8 cellular contexts compared by ENCODE assay signal in genomic region chr17:40541873-40542561, GRCh38. TPM values are rescaled to one million over a fixed set of nuclear protein-coding genes. Genes with fewer than 3 reads are reported as not detected.
DNase-seq lines count a peak whose midpoint lies in the region; ATAC-seq, FAIRE-seq and TF ChIP-seq lines count a peak whose summit lies in the region.
"Had no signal": no experiment of that assay in that cellular context is flagged by ENCODE, and none has a peak within 500 bp of the region (broad histone marks: within the 10 kb centered on the region; RNA-seq: fewer than 3 reads in every experiment).

No MANE protein-coding gene starts in this region.

- H4K20me1 ChIP-seq in GM12878 (ENCODE audit: control insufficient read depth, insufficient read depth): no peaks in the 10 kb centered on the region

- FAIRE-seq in GM12878 (lab: Jason Lieb, UNC): no peak

- H3K9me3 ChIP-seq in GM12878 (replicated peaks; ENCODE audit: control insufficient read depth, insufficient read depth, low read length) (no peaks in the 10 kb centered on the region; the same call in 2 of the 3 replicates), left lung (no peaks in the 10 kb centered on the region)

- in situ Hi-C loops in GM12878 (cut with MboI): loop anchor here (25.0 kb wide), 1 partner anchor 105 kb away; the partner anchor contains the start of gene IGFBP4

- peak overlapping the region; percentile 48; the same call in 1 of the 2 replicates for H3K27ac ChIP-seq in GM12878 (ENCODE audit: control insufficient read depth, insufficient read depth)
- H3K27ac ChIP-seq in left lung: peak overlapping the region; percentile 80 to 90
- H3K27ac ChIP-seq: KMS-11 had no signal

- no peak for TF ChIP-seq EP300 in GM12878 (IDR thresholded peaks at IDR 0.05; ENCODE audit: borderline replicate concordance in 1 of 2, control insufficient read depth in 1 of 2, low read depth in 2 of 2, low read length in 2 of 2)

- ATAC-seq in GM12878 (peak; percentile 2), left lung (peak; percentile 38), GM19455 (IDR thresholded peaks at IDR 0.05; ENCODE audit: unreplicated experiment) (no peak)
- no peak for ATAC-seq in stimulated activated naive CD8-positive, alpha-beta T cell treated with anti-CD3 and anti-CD28 coated beads, Interleukin-15, amount 100 ng/mL, for 72 hours

- WGBS in GM12878 (ENCODE audit: insufficient coverage, insufficient replicate concordance, low lambda C conversion rate, missing lambda C conversion rate): 71% methylated on average over 18 of the region's 18 CpGs

- H3K4me1 ChIP-seq in GM12878 (ENCODE audit: control insufficient read depth, insufficient read depth, low read length): peaks cover 55% of the 10 kb centered on the region
- H3K4me1 ChIP-seq in left lung: peaks cover 25 to 49% of the 10 kb centered on the region in 2 donors

- no peaks in the 10 kb centered on the region for H3K9me3 Mint-ChIP-seq in stimulated activated naive CD8-positive, alpha-beta T cell treated with anti-CD3 and anti-CD28 coated beads, Interleukin-15, amount 100 ng/mL, for 72 hours

- peak overlapping the region; percentile 99 to 100 for H3K27ac Mint-ChIP-seq in stimulated activated naive CD8-positive, alpha-beta T cell treated with anti-CD3 and anti-CD28 coated beads, Interleukin-15, amount 100 ng/mL, for 72 hours

- no peak; the same call in 1 of the 2 replicates for TF ChIP-seq POLR2A in GM12878 (IDR thresholded peaks at IDR 0.05; ENCODE audit: low read depth, low read length)

- no peaks in the 10 kb centered on the region for H3K27me3 Mint-ChIP-seq in stimulated activated naive CD8-positive, alpha-beta T cell treated with anti-CD3 and anti-CD28 coated beads, Interleukin-15, amount 100 ng/mL, for 72 hours

- SMC1A ChIA-PET in GM12878 (lab: Charles Lee; ENCODE audit: uncharacterized antibody, unreplicated experiment): interaction anchor here (0.8 to 15.5 kb wide), 7 partner anchors 9 to 126 kb away, joined by 3 to 430 read pairs (median 8); partner anchors contain the start of gene CCR7

- no peaks in the 10 kb centered on the region for H3K79me2 ChIP-seq in GM12878 (ENCODE audit: control insufficient read depth, insufficient read depth, low read length)

- peak overlapping the region; percentile 43; the same call in 1 of the 2 replicates for H3K9ac ChIP-seq in GM12878 (ENCODE audit: control insufficient read depth, insufficient read depth, low read length)
- H3K9ac ChIP-seq: KMS-11 had no signal

- peaks cover 97% of the 10 kb centered on the region for H3K4me1 Mint-ChIP-seq in stimulated activated naive CD8-positive, alpha-beta T cell treated with anti-CD3 and anti-CD28 coated beads, Interleukin-15, amount 100 ng/mL, for 72 hours

- H3K27me3 ChIP-seq in GM12878 (replicated peaks in 1 of 2; ENCODE audit: control insufficient read depth in 2 of 2, insufficient read depth in 2 of 2, low read length in 1 of 2): no peaks in the 10 kb centered on the region; a peak in 1 of 4 replicates
- H3K27me3 ChIP-seq in left lung: no peaks in the 10 kb centered on the region

- POLR2A ChIA-PET in GM12878 (lab: Charles Lee): interaction anchor here (0.9 to 4.8 kb wide), 8 partner anchors 9 to 233 kb away, joined by 3 to 50 read pairs (median 9); partner anchors contain the start of gene CCR7

- intact Hi-C loops in GM12878 (cut with micrococcal nuclease; ENCODE audit: unreplicated experiment): loop anchor here (2.0 to 10.0 kb wide), 2 partner anchors 19 to 253 kb away; partner anchors contain the start of gene KRT28
- intact Hi-C loops in left lung (cut with DNase I): no loop called here

- H2AFZ ChIP-seq in GM12878 (ENCODE audit: control insufficient read depth, low read depth, low read length): no peak overlapping the region

- TF ChIP-seq CTCF in GM12878 (IDR thresholded peaks at IDR 0.05 in 2 of 3, conservative IDR thresholded peaks at IDR 0.05 in 1 of 3; ENCODE audit: control insufficient read depth in 2 of 3, extremely low read depth in 1 of 3, insufficient read depth in 1 of 3, low read depth in 3 of 3, low read length in 3 of 3) (no peak), left lung (IDR thresholded peaks at IDR 0.05) (no peak)

- RAD21 ChIA-PET in GM12878 (lab: Charles Lee; ENCODE audit: unreplicated experiment): interaction anchor here (1.2 to 16.5 kb wide), 10 partner anchors 10 to 218 kb away, joined by 3 to 514 read pairs (median 8); partner anchors contain the start of gene CCR7

- peak; percentile 78 for DNase-seq in NCI-H2227 (lab: John Stamatoyannopoulos, UW; ENCODE audit: unreplicated experiment)
- no peak for DNase-seq in GM12878 (ENCODE audit: low read depth, low spot score)
- DNase-seq in left lung: peak in 1 of 2 donors; percentile 47
- peak in 1 of 2 donors; percentile 54 for DNase-seq in stimulated activated naive CD8-positive, alpha-beta T cell treated with anti-CD3 and anti-CD28 coated beads, Interleukin-15, amount 100 ng/mL, for 72 hours
- DNase-seq in amniotic stem cell (lab: John Stamatoyannopoulos, UW): no peak
- no peak for DNase-seq in DMS79 treated with DMSO at 0.1 percent for 48 hours (lab: John Stamatoyannopoulos, UW)

- H3K4me3 Mint-ChIP-seq in stimulated activated naive CD8-positive, alpha-beta T cell treated with anti-CD3 and anti-CD28 coated beads, Interleukin-15, amount 100 ng/mL, for 72 hours: peak overlapping the region; percentile 78 to 90

- H3K4me3 ChIP-seq in GM12878 (no peak overlapping the region), left lung (no peak overlapping the region)

- BruUV-seq in GM12878 (replicated peaks; lab: Mats Ljungman, UMichigan): TSS peak; percentile 77

- H3K36me3 ChIP-seq in GM12878 (ENCODE audit: control insufficient read depth in 2 of 2, insufficient read depth in 2 of 2, low read length in 1 of 2) (no peaks in the 10 kb centered on the region), left lung (no peaks in the 10 kb centered on the region)

- CTCF ChIA-PET in GM12878 (lab: Yijun Ruan, JAX): interaction anchor here (0.8 to 19.2 kb wide), 11 partner anchors 7 to 1258 kb away, joined by 3 to 318 read pairs (median 4); partner anchors contain the start of genes CCR7 and IGFBP4

- TF ChIP-seq RAD21 in GM12878 (IDR thresholded peaks at IDR 0.05; ENCODE audit: insufficient read depth, low read depth, low read length): no peak

- H3K4me2 ChIP-seq in GM12878 (ENCODE audit: control insufficient read depth, insufficient read depth): peak overlapping the region; percentile 68; the same call in 1 of the 2 replicates
- H3K4me2 ChIP-seq: KMS-11 had no signal

TF ChIP-seq in GM12878, 131 proteins besides CTCF, POLR2A, EP300 and RAD21 (continues in another document):
- TF ChIP-seq GATAD2B (conservative IDR thresholded peaks at IDR 0.05; ENCODE audit: low read depth) (peak; percentile 65; the same call in 1 of the 2 replicates), CHD1 (IDR thresholded peaks at IDR 0.05; ENCODE audit: low read depth, low read length) (no peak), MLLT1 (IDR thresholded peaks at IDR 0.05) (peak; percentile 71), PAX5 (IDR thresholded peaks at IDR 0.05; ENCODE audit: borderline replicate concordance, low read depth, low read length) (no peak)

RNA-seq across cellular contexts. Expression of gene CCR7, which starts 23.3 kb away (rescaled TPM):
- total RNA-seq in GM12878 (2013; cell fraction: nucleolus; rRNA removed): 1,072 and 1,160 TPM in 2 replicates
- total RNA-seq in GM12878 (2014; rRNA removed) (235 and 242 TPM in 2 replicates), GM12878 (2014; rRNA removed; fragmentation: Illumina TruSeq; extraction: Trizol) (131 and 136 TPM in 2 replicates), GM12878 (2021) (192 and 209 TPM in 2 replicates), left lung (1 to 10 TPM in 1 of 2 donors, under 1 TPM in 1; 0.35 to 1.6 TPM)
- 96.4 TPM for polyA plus RNA-seq in GM12878 (2011; ENCODE audit: low read depth)
- polyA plus RNA-seq in GM12878 (2011; rRNA removed) (696 and 1,171 TPM in 2 replicates), GM12878 (2014; fragmentation: Illumina TruSeq; extraction: Trizol) (171 and 245 TPM in 2 replicates), GM12878 (2014; fragmentation: Nextera tagmentation; extraction: Ambion mirVana) (100 to 1,000 TPM; 235 to 294 TPM), GM12878 (2014; rRNA removed) (258 and 274 TPM in 2 replicates), GM12878 (2016; fragmentation: Nextera tagmentation; extraction: Ambion mirVana) (100 to 1,000 TPM; 571 to 606 TPM)
- polyA plus RNA-seq in GM12878 (2011; cell fraction: cytosol; rRNA removed): 1,486 and 1,699 TPM in 2 replicates
- 1,140 and 1,750 TPM in 2 replicates for polyA plus RNA-seq in GM12878 (2011; cell fraction: nucleus; rRNA removed)
- 149 and 215 TPM in 2 replicates for polyA plus RNA-seq in GM12878 (2012)
- 2,298 and 2,348 TPM in 2 replicates for polyA minus RNA-seq in GM12878 (2011; rRNA and poly(A)+ RNA removed)
- 332 and 352 TPM in 2 replicates for polyA minus RNA-seq in GM12878 (2011; cell fraction: cytosol; rRNA and poly(A)+ RNA removed)
- 378 and 542 TPM in 2 replicates for polyA minus RNA-seq in GM12878 (2011; cell fraction: nucleus; rRNA and poly(A)+ RNA removed)

RNA-seq across cellular contexts. Expression of gene TNS4, which starts 40.6 kb away (rescaled TPM):
- 1.9 and 3.5 TPM in 2 replicates for total RNA-seq in GM12878 (2013; cell fraction: nucleolus; rRNA removed)
- total RNA-seq in GM12878 (2014; rRNA removed) (0.16 and 0.34 TPM in 2 replicates), GM12878 (2014; rRNA removed; fragmentation: Illumina TruSeq; extraction: Trizol) (0.31 and 0.46 TPM in 2 replicates), GM12878 (2021) (0.90 and 1.0 TPM in 2 replicates), left lung (1 to 10 TPM in 1 of 2 donors, under 1 TPM in 1; 0.23 to 1.6 TPM)
- polyA plus RNA-seq in GM12878 (2011; ENCODE audit: low read depth): not detected
- polyA plus RNA-seq in GM12878 (2011; rRNA removed) (0.35 and 0.69 TPM in 2 replicates), GM12878 (2014; fragmentation: Illumina TruSeq; extraction: Trizol) (0.49 and 0.85 TPM in 2 replicates), GM12878 (2014; fragmentation: Nextera tagmentation; extraction: Ambion mirVana) (not detected), GM12878 (2014; rRNA removed) (0.67 and 1.2 TPM in 2 replicates), GM12878 (2016; fragmentation: Nextera tagmentation; extraction: Ambion mirVana) (under 1 TPM; 0.10 to 0.79 TPM)
- 0.79 TPM in 2 replicates for polyA plus RNA-seq in GM12878 (2011; cell fraction: cytosol; rRNA removed)
- 0.39 and 0.61 TPM in 2 replicates for polyA plus RNA-seq in GM12878 (2011; cell fraction: nucleus; rRNA removed)
- polyA plus RNA-seq in GM12878 (2012): 0.13 TPM in 1 of 2 replicates, not detected in the other
- polyA minus RNA-seq in GM12878 (2011; rRNA and poly(A)+ RNA removed): 1.5 and 4.2 TPM in 2 replicates
- polyA minus RNA-seq in GM12878 (2011; cell fraction: cytosol; rRNA and poly(A)+ RNA removed): 0.21 and 1.3 TPM in 2 replicates
- polyA minus RNA-seq in GM12878 (2011; cell fraction: nucleus; rRNA and poly(A)+ RNA removed): 1.2 and 2.5 TPM in 2 replicates

Comparison
In these comparisons a context has a peak if more than half of its experiments do, and no peak if none do; other contexts are left out.
1. ATAC-seq: peak in GM12878 (single experiment) and left lung (single experiment); none in stimulated activated naive CD8-positive, alpha-beta T cell treated with anti-CD3 and anti-CD28 coated beads, Interleukin-15, amount 100 ng/mL, for 72 hours (single experiment) and GM19455 (single experiment).
2. RNA of gene CCR7, which starts 23.3 kb away (total RNA-seq): 131 to 1,160 TPM in GM12878; 0.35 to 1.6 TPM in left lung; every median in the first group is over 10 times any median in the second.